ENCODE assay signal across 11 cellular contexts in the genomic region with DNA sequence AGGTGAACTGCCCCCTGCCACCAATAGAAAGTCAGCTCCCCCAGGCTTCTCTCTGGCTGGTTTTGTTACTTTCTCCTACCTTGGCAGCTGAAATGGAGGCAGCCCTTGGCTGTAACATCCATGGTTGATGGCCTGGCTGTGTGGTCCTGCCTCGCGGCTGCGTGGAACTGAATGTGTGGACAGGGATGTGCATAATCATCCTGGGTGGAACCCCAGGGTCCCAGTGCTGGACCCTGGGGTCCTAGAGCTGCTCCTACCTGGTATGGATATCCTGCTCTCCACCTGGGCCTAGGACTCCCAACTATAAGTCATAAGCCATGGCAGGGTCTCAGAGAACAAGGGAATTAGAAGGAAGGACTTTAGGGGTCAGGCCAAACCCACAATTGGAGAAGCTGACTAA.
DNase-seq lines count a peak whose midpoint lies in the region; ATAC-seq and TF ChIP-seq lines count a peak whose summit lies in the region.
"Had no signal": no experiment of that assay in that cellular context is flagged by ENCODE, and none has a peak within 500 bp of the region (broad histone marks: within the 10 kb centered on the region; RNA-seq: fewer than 3 reads in every experiment).

No MANE protein-coding gene starts in this region.

- H3K36me3 ChIP-seq in KOPT-K1 (ENCODE audit: insufficient read depth, low read length) (no peaks in the 10 kb centered on the region), esophagus muscularis mucosa (no peaks in the 10 kb centered on the region), thoracic aorta (no peaks in the 10 kb centered on the region), prostate gland (no peaks in the 10 kb centered on the region)

- H3K9me3 ChIP-seq in KOPT-K1 (ENCODE audit: insufficient read depth, low read length, poor library complexity, severe bottlenecking) (no peaks in the 10 kb centered on the region), esophagus muscularis mucosa (no peaks in the 10 kb centered on the region), thoracic aorta (no peaks in the 10 kb centered on the region), prostate gland (no peaks in the 10 kb centered on the region)

- TF ChIP-seq CTCF in esophagus muscularis mucosa (IDR thresholded peaks at IDR 0.05) (no peak), thoracic aorta (IDR thresholded peaks at IDR 0.05) (no peak), prostate gland (IDR thresholded peaks at IDR 0.05) (no peak)

- H3K27ac ChIP-seq in KOPT-K1 (ENCODE audit: low read depth, low read length, poor library complexity, severe bottlenecking) = peak overlapping the region; percentile 33
- no peak overlapping the region for H3K27ac ChIP-seq in esophagus muscularis mucosa (replicated peaks in 1 of 4)
- H3K27ac ChIP-seq in thoracic aorta = no peak overlapping the region
- no peak overlapping the region for H3K27ac ChIP-seq in prostate gland

- TF ChIP-seq POLR2A in esophagus muscularis mucosa (IDR thresholded peaks at IDR 0.05; ENCODE audit: low read depth) (no peak), prostate gland (IDR thresholded peaks at IDR 0.05) (no peak)

- 100% methylated on average over 1 of the region's 3 CpGs for WGBS in esophagus muscularis mucosa
- 100% methylated on average over 3 of the region's 3 CpGs for WGBS in prostate gland

- no peak for TF ChIP-seq EP300 in esophagus muscularis mucosa (IDR thresholded peaks at IDR 0.05)

- peak overlapping the region; percentile 17 to 83 for H3K27ac Mint-ChIP-seq in activated naive CD4-positive, alpha-beta T cell treated with anti-CD3 and anti-CD28 coated beads, Interleukin-2, amount 50 U/mL, for 72 hours
- H3K27ac Mint-ChIP-seq: progenitor cell of endocrine pancreas; stimulated activated naive B cell treated with anti-CD40 and anti-IgM and Interleukin-4, amounts not matched to agents 10 μg/mL and 1 μg/mL and 100 μg/mL, for 72 hours had no signal

- no peak for ATAC-seq in activated naive CD4-positive, alpha-beta T cell treated with anti-CD3 and anti-CD28 coated beads, Interleukin-2, amount 50 U/mL, for 72 hours
- peak; percentile 27 for ATAC-seq in thoracic aorta (ENCODE audit: insufficient number of reproducible peaks, low FRiP score, low read depth)

- peaks cover 0 to 16% (median 10%) of the 10 kb centered on the region in 4 donors for H3K4me1 ChIP-seq in esophagus muscularis mucosa
- peaks cover 0 to 10% of the 10 kb centered on the region in 2 donors for H3K4me1 ChIP-seq in thoracic aorta (ENCODE audit: control insufficient read depth in 1 of 2, low read depth in 2 of 2)
- no peaks in the 10 kb centered on the region for H3K4me1 ChIP-seq in prostate gland (replicated peaks)

- H3K36me3 Mint-ChIP-seq in activated naive CD4-positive, alpha-beta T cell treated with anti-CD3 and anti-CD28 coated beads, Interleukin-2, amount 50 U/mL, for 72 hours = no peaks in the 10 kb centered on the region
- H3K36me3 Mint-ChIP-seq: stimulated activated naive B cell treated with anti-CD40 and anti-IgM and Interleukin-4, amounts not matched to agents 10 μg/mL and 1 μg/mL and 100 μg/mL, for 72 hours had no signal

- intact Hi-C loops in esophagus muscularis mucosa (cut with DNase I) (loop anchor here (2.0 to 10.0 kb wide), 3 partner anchors 457 to 811 kb away; no protein-coding TSS in a partner anchor), prostate gland (cut with DNase I) (loop anchor here (2.0 to 10.0 kb wide), 3 partner anchors 457 to 1121 kb away; no protein-coding TSS in a partner anchor)

- DNase-seq in activated naive CD4-positive, alpha-beta T cell treated with anti-CD3 and anti-CD28 coated beads, Interleukin-2, amount 50 U/mL, for 72 hours (ENCODE audit: low spot score in 2 of 2) = no peak
- DNase-seq in activated naive CD4-positive, alpha-beta T cell (lab: John Stamatoyannopoulos, UW) = no peak
- DNase-seq in esophagus muscularis mucosa (ENCODE audit: extremely low spot score) = peak; percentile 64
- DNase-seq in thoracic aorta (ENCODE audit: low spot score) = no peak
- no peak for DNase-seq in NCI-H1417 treated with DMSO at 0.1 percent for 48 hours (lab: John Stamatoyannopoulos, UW)
- no peak for DNase-seq in amniotic stem cell (lab: John Stamatoyannopoulos, UW)
- no peak for DNase-seq in prostate gland (ENCODE audit: low spot score)
- DNase-seq: NCI-H524 treated with DMSO at 0.1 percent for 48 hours had no signal

- H3K4me3 ChIP-seq in esophagus muscularis mucosa (no peak overlapping the region), thoracic aorta (no peak overlapping the region), prostate gland (no peak overlapping the region)

- no peaks in the 10 kb centered on the region for H3K9me3 Mint-ChIP-seq in activated naive CD4-positive, alpha-beta T cell treated with anti-CD3 and anti-CD28 coated beads, Interleukin-2, amount 50 U/mL, for 72 hours
- H3K9me3 Mint-ChIP-seq: stimulated activated naive B cell treated with anti-CD40 and anti-IgM and Interleukin-4, amounts not matched to agents 10 μg/mL and 1 μg/mL and 100 μg/mL, for 72 hours had no signal

- no peaks in the 10 kb centered on the region for H3K27me3 ChIP-seq in esophagus muscularis mucosa
- no peaks in the 10 kb centered on the region for H3K27me3 ChIP-seq in thoracic aorta (replicated peaks; ENCODE audit: insufficient read depth)
- no peaks in the 10 kb centered on the region for H3K27me3 ChIP-seq in prostate gland (replicated peaks; ENCODE audit: insufficient read depth)
